In the genomic region with DNA sequence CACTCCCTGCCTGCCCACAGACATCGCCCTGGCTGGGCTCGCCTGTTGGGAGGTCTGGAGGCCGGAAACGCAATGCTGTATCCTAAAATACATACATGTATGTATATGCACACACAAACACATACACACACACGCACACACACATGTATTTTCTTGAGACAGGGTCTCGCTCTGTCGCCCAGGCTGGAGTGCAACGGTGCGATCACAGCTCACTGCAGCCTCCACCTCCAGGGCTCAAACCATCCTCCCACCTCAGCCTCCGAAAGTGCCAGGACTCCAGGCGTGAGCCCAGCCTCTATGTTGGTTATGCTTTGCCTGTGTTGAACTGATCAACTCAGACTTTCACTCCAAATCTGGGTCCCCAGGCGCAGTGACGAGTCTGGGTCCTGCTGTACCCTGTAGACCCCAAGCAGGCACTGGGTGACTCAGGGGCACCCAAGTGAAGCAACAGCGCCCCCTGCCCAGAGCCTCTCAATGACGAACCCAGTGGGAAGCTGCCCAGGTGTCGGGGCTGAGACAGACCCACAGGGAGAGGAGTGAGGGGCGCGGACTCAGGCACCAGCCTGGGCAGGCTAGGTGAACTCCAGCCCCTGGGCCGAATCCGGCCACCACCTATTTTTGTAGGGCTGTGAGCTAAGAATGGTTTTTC, we compare ENCODE assay signal across 12 cellular contexts. TPM values are rescaled to one million over a fixed set of nuclear protein-coding genes. Genes with fewer than 3 reads are reported as not detected.
DNase-seq lines count a peak whose midpoint lies in the region; ATAC-seq and TF ChIP-seq lines count a peak whose summit lies in the region.
"Had no signal": no experiment of that assay in that cellular context is flagged by ENCODE, and none has a peak within 500 bp of the region (broad histone marks: within the 10 kb centered on the region; RNA-seq: fewer than 3 reads in every experiment).

No MANE protein-coding gene starts in this region.

- CTCF ChIA-PET in AG04449 (lab: Yijun Ruan, JAX) = interaction anchor here (0.6 to 6.2 kb wide), 4 partner anchors 8 to 349 kb away, joined by 3 to 48 read pairs (median 4); no protein-coding TSS in a partner anchor

- ATAC-seq in GM19395 (IDR thresholded peaks at IDR 0.05; ENCODE audit: unreplicated experiment) = no peak
- ATAC-seq in HG03108 (IDR thresholded peaks at IDR 0.05; ENCODE audit: unreplicated experiment) = no peak
- ATAC-seq: Panc1 had no signal

- no peak overlapping the region for H3K4me3 ChIP-seq in AG04449 (ENCODE audit: low read depth, low read length)

- POLR2A ChIA-PET in AG04449 (lab: Yijun Ruan, JAX) = no interaction called here

- no peak for DNase-seq in AG04449 (ENCODE audit: low read depth, low spot score)
- DNase-seq in D341Med (ENCODE audit: low spot score) = peak; percentile 69
- DNase-seq in NAMALWA (ENCODE audit: low spot score) = peak; percentile 46
- peak; percentile 33 for DNase-seq in endothelial cell (ENCODE audit: low spot score)
- DNase-seq in NCI-H345 (lab: John Stamatoyannopoulos, UW) = no peak
- DNase-seq: activated T-cell treated with anti-CD3 and anti-CD28 coated beads for 4 hours, midbrain, NCI-H1436 treated with DMSO at 0.1 percent for 48 hours had no signal

- H3K36me3 Mint-ChIP-seq in endothelial cell (ENCODE audit: low read depth, unreplicated experiment) = peaks cover 6% of the 10 kb centered on the region

- no peak overlapping the region for H3K4me3 Mint-ChIP-seq in endothelial cell (ENCODE audit: unreplicated experiment)
- H3K4me3 Mint-ChIP-seq: stimulated activated naive CD8-positive, alpha-beta T cell treated with anti-CD3 and anti-CD28 coated beads, Interleukin-15, Interleukin-2, amounts not matched to agents 100 ng/mL and 50 ng/mL, for 24 hours had no signal

- TF ChIP-seq CTCF in AG04449 (IDR thresholded peaks at IDR 0.05; ENCODE audit: insufficient read depth, low read length, missing control alignments) = peak; percentile 13
- peak; percentile 30 for TF ChIP-seq CTCF in endothelial cell (IDR thresholded peaks at IDR 0.05; ENCODE audit: unreplicated experiment)

- H3K4me1 Mint-ChIP-seq in endothelial cell (ENCODE audit: unreplicated experiment) = no peaks in the 10 kb centered on the region

- H3K27ac Mint-ChIP-seq in endothelial cell (ENCODE audit: unreplicated experiment) = no peak overlapping the region
- H3K27ac Mint-ChIP-seq: stimulated activated naive CD8-positive, alpha-beta T cell treated with anti-CD3 and anti-CD28 coated beads, Interleukin-15, Interleukin-2, amounts not matched to agents 100 ng/mL and 50 ng/mL, for 24 hours had no signal

- no peaks in the 10 kb centered on the region for H3K9me3 Mint-ChIP-seq in endothelial cell (ENCODE audit: unreplicated experiment)
- H3K9me3 Mint-ChIP-seq: stimulated activated naive CD8-positive, alpha-beta T cell treated with anti-CD3 and anti-CD28 coated beads, Interleukin-15, Interleukin-2, amounts not matched to agents 100 ng/mL and 50 ng/mL, for 24 hours had no signal

- H3K27me3 Mint-ChIP-seq in endothelial cell (ENCODE audit: unreplicated experiment) = peaks cover 6% of the 10 kb centered on the region
- H3K27me3 Mint-ChIP-seq: stimulated activated naive CD8-positive, alpha-beta T cell treated with anti-CD3 and anti-CD28 coated beads, Interleukin-15, Interleukin-2, amounts not matched to agents 100 ng/mL and 50 ng/mL, for 24 hours had no signal

RNA-seq across cellular contexts. Expression of a gene that starts 27.4 kb away (rescaled TPM):
- 31.8 TPM for total RNA-seq in endothelial cell (ENCODE audit: unreplicated experiment)

RNA-seq across cellular contexts. Expression of a gene that starts 46.3 kb away (rescaled TPM):
- total RNA-seq in endothelial cell (ENCODE audit: unreplicated experiment) = 65.8 TPM

RNA-seq across cellular contexts. Expression of a gene that starts 47.3 kb away (rescaled TPM):
- total RNA-seq in endothelial cell (ENCODE audit: unreplicated experiment) = 7.3 TPM

RNA-seq across cellular contexts. Expression of a gene that starts 54.2 kb away (rescaled TPM):
- total RNA-seq in endothelial cell (ENCODE audit: unreplicated experiment) = 3.1 TPM

Comparison
In these comparisons a context has a peak if more than half of its experiments do, and no peak if none do; other contexts are left out.
1. DNase-seq: peak in D341Med (single experiment), NAMALWA (single experiment) and endothelial cell (single experiment); none in AG04449 (single experiment) and NCI-H345 (single experiment).